8 cellular contexts compared by ENCODE assay signal in genomic region chr5:69492391-69493234, GRCh38. TPM values are rescaled to one million over a fixed set of nuclear protein-coding genes. Genes with fewer than 3 reads are reported as not detected.
A peak's percentile ranks its signal among the peaks of the same experiment; 100 is the strongest.
DNase-seq lines count a peak whose midpoint lies in the region; ATAC-seq and TF ChIP-seq lines count a peak whose summit lies in the region.

OCLN (plus strand) TSS chr5:69492790; CDS start chr5:69504245, 11,455 bp downstream.

- WGBS in SK-N-SH (ENCODE audit: low lambda C conversion rate), result 2% methylated on average over 42 of the region's 86 CpGs
- 0 to 1% methylated on average over 79 to 86 of the region's 86 CpGs for WGBS in lung, 2 donors

- no peaks in the 10 kb centered on the region for H3K9me3 ChIP-seq in SK-N-SH
- no peaks in the 10 kb centered on the region for H3K9me3 ChIP-seq in duodenal mucosa (ENCODE audit: control insufficient read depth in 1 of 2, low read length in 2 of 2)
- H3K9me3 ChIP-seq in lung (ENCODE audit: control insufficient read depth in 2 of 2, insufficient read depth in 1 of 2, low read length in 1 of 2), result no peaks in the 10 kb centered on the region
- no peaks in the 10 kb centered on the region for H3K9me3 ChIP-seq in subcutaneous abdominal adipose tissue (ENCODE audit: control insufficient read depth in 5 of 5, low read length in 5 of 5)

- peak within 1 kb of the TSS; percentile 41 for H3K4me3 ChIP-seq in KMS-11 (IDR thresholded peaks at IDR 0.05; ENCODE audit: insufficient read depth, low read depth, low read length)
- peak within 1 kb of the TSS; percentile 73 to 82 for H3K4me3 ChIP-seq in SK-N-SH (ENCODE audit: low read depth in 2 of 2, low read length in 1 of 2)
- H3K4me3 ChIP-seq in duodenal mucosa (ENCODE audit: low read depth in 1 of 2, low read length in 2 of 2), result peak within 1 kb of the TSS; percentile 80 to 87
- H3K4me3 ChIP-seq in lung, result peak within 1 kb of the TSS; percentile 81
- H3K4me3 ChIP-seq in subcutaneous abdominal adipose tissue (ENCODE audit: low read depth in 1 of 5, low read length in 5 of 5), result peak within 1 kb of the TSS; percentile 72 to 85 (median 75)

- no peak within 1 kb of the TSS for H3K27ac ChIP-seq in KMS-11
- H3K27ac ChIP-seq in SK-N-SH (ENCODE audit: low read depth in 2 of 2, low read length in 1 of 2), result no peak within 1 kb of the TSS
- H3K27ac ChIP-seq in duodenal mucosa (ENCODE audit: low read depth, low read length), result peak within 1 kb of the TSS; percentile 85
- peak within 1 kb of the TSS in 1 of 2 donors; percentile 98 for H3K27ac ChIP-seq in lung (ENCODE audit: low read depth in 1 of 2, low read length in 1 of 2)
- no peak within 1 kb of the TSS for H3K27ac ChIP-seq in subcutaneous abdominal adipose tissue (ENCODE audit: low read depth, low read length)

- ATAC-seq in GM19452 (IDR thresholded peaks at IDR 0.05; ENCODE audit: unreplicated experiment) (peak; percentile 61), lung (ENCODE audit: insufficient read depth, low FRiP score) (peak; percentile 75), GM21367 (IDR thresholded peaks at IDR 0.05; ENCODE audit: unreplicated experiment) (no peak)

- H3K4me2 ChIP-seq in KMS-11 (peak within 1 kb of the TSS; percentile 81), SK-N-SH (peak within 1 kb of the TSS; percentile 96)

- CTCF ChIA-PET in SK-N-SH (lab: Yijun Ruan, JAX), result interaction anchor here (0.7 kb wide), 1 partner anchor 158 kb away, joined by 3 read pairs; no protein-coding TSS in a partner anchor

- no peaks in the 10 kb centered on the region for H3K9me2 ChIP-seq in SK-N-SH

- TF ChIP-seq EP300 in SK-N-SH (IDR thresholded peaks at IDR 0.05; ENCODE audit: borderline replicate concordance in 1 of 2, low read depth in 1 of 2, low read length in 1 of 2), result no peak

- H4K20me1 ChIP-seq in KMS-11 (ENCODE audit: insufficient read depth), result no peaks in the 10 kb centered on the region
- no peaks in the 10 kb centered on the region for H4K20me1 ChIP-seq in SK-N-SH (ENCODE audit: insufficient read depth)

- DNase-seq in COR-L47 (lab: John Stamatoyannopoulos, UW) (peak; percentile 87), SK-N-SH (peak; percentile 85), lung (ENCODE audit: low spot score) (peak; percentile 82)

- H3K79me2 ChIP-seq in KMS-11 (ENCODE audit: insufficient read depth, low read depth) (no peaks in the 10 kb centered on the region), SK-N-SH (ENCODE audit: insufficient read depth) (no peaks in the 10 kb centered on the region)

- no peaks in the 10 kb centered on the region for H3F3A ChIP-seq in SK-N-SH (replicated peaks; ENCODE audit: insufficient read depth)

- H3K4me1 ChIP-seq in KMS-11 (ENCODE audit: low read depth, poor library complexity, severe bottlenecking) (no peaks in the 10 kb centered on the region), SK-N-SH (ENCODE audit: control insufficient read depth in 1 of 2, insufficient read depth in 2 of 2, low read depth in 1 of 2, low read length in 1 of 2) (peaks cover 0 to 14% of the 10 kb centered on the region in 2 experiments; a peak in 1 of 4 replicates), duodenal mucosa (ENCODE audit: control insufficient read depth in 1 of 2, insufficient read depth in 2 of 2, low read length in 2 of 2) (peaks cover 13 to 22% of the 10 kb centered on the region in 2 donors), lung (ENCODE audit: control insufficient read depth in 2 of 2, insufficient read depth in 2 of 2, low read length in 2 of 2) (peaks cover 0 to 2% of the 10 kb centered on the region in 2 donors), subcutaneous abdominal adipose tissue (ENCODE audit: control insufficient read depth in 5 of 5, insufficient read depth in 5 of 5, low read length in 5 of 5) (peaks cover 0 to 24% (median 23%) of the 10 kb centered on the region in 5 donors)

- no peak for TF ChIP-seq RAD21 in SK-N-SH (IDR thresholded peaks at IDR 0.05; ENCODE audit: low read length)

- no peaks in the 10 kb centered on the region for H3K27me3 ChIP-seq in KMS-11 (ENCODE audit: insufficient read depth, low read depth)
- H3K27me3 ChIP-seq in SK-N-SH (ENCODE audit: insufficient read depth), result peaks cover 6% of the 10 kb centered on the region; the same call in 1 of the 2 replicates
- no peaks in the 10 kb centered on the region for H3K27me3 ChIP-seq in duodenal mucosa (ENCODE audit: control insufficient read depth in 1 of 2, insufficient read depth in 2 of 2, low read length in 2 of 2)
- H3K27me3 ChIP-seq in lung (ENCODE audit: control insufficient read depth, insufficient read depth), result no peaks in the 10 kb centered on the region
- H3K27me3 ChIP-seq in subcutaneous abdominal adipose tissue (ENCODE audit: control insufficient read depth in 5 of 5, insufficient read depth in 4 of 5, low read length in 5 of 5), result peaks cover 7 to 34% (median 13%) of the 10 kb centered on the region in 5 donors

- TF ChIP-seq CTCF in KMS-11 (conservative IDR thresholded peaks at IDR 0.05; ENCODE audit: low read depth, low read length) (no peak), SK-N-SH (IDR thresholded peaks at IDR 0.05) (no peak), lung (IDR thresholded peaks at IDR 0.05; ENCODE audit: control extremely low read depth, extremely low read depth) (no peak)

- POLR2A ChIA-PET in SK-N-SH (lab: Yijun Ruan, JAX), result no interaction called here

- peak within 1 kb of the TSS; percentile 27; the same call in 1 of the 2 replicates for H3K9ac ChIP-seq in KMS-11
- H3K9ac ChIP-seq in SK-N-SH, result peak within 1 kb of the TSS; percentile 53
- H3K9ac ChIP-seq in duodenal mucosa (ENCODE audit: low read depth in 1 of 2, low read length in 2 of 2), result peak within 1 kb of the TSS; percentile 88
- H3K9ac ChIP-seq in subcutaneous abdominal adipose tissue (ENCODE audit: low read length in 5 of 5), result peak within 1 kb of the TSS in 3 of 5 donors; percentile 30 to 69 (median 66)

- no peaks in the 10 kb centered on the region for H3K36me3 ChIP-seq in KMS-11 (ENCODE audit: insufficient read depth)
- no peaks in the 10 kb centered on the region for H3K36me3 ChIP-seq in SK-N-SH (replicated peaks in 1 of 2; ENCODE audit: control insufficient read depth in 1 of 2, insufficient read depth in 2 of 2, low read length in 1 of 2)
- no peaks in the 10 kb centered on the region for H3K36me3 ChIP-seq in duodenal mucosa (ENCODE audit: control insufficient read depth in 1 of 2, insufficient read depth in 2 of 2, low read length in 2 of 2)
- no peaks in the 10 kb centered on the region for H3K36me3 ChIP-seq in lung (ENCODE audit: control insufficient read depth in 2 of 2, insufficient read depth in 2 of 2, low read length in 2 of 2)
- H3K36me3 ChIP-seq in subcutaneous abdominal adipose tissue (ENCODE audit: control insufficient read depth in 5 of 5, insufficient read depth in 5 of 5, low read length in 5 of 5), result no peaks in the 10 kb centered on the region

- H2AFZ ChIP-seq in KMS-11 (ENCODE audit: low read depth), result peak within 1 kb of the TSS; percentile 96
- H2AFZ ChIP-seq in SK-N-SH (ENCODE audit: low read depth), result peak within 1 kb of the TSS; percentile 99

TF ChIP-seq in SK-N-SH, 30 proteins besides CTCF, POLR2A, EP300 and RAD21 (continues in another document):
- TF ChIP-seq NRF1 (IDR thresholded peaks at IDR 0.05; ENCODE audit: low read depth, low read length), result peak; percentile 78
- TF ChIP-seq ZBTB33 (IDR thresholded peaks at IDR 0.05; ENCODE audit: borderline replicate concordance, low read depth), result no peak
- TF ChIP-seq MAX (IDR thresholded peaks at IDR 0.05; ENCODE audit: low read depth), result 0 out of 2 replicates have a peak, but pooled peaks have one; percentile 5
- TF ChIP-seq SIN3A (IDR thresholded peaks at IDR 0.05; ENCODE audit: borderline replicate concordance, low read depth, low read length), result no peak; the same call in 1 of the 2 replicates
- TF ChIP-seq FOXJ3 (CRISPR knock-in tag; IDR thresholded peaks at IDR 0.05), result peak; percentile 66; the same call in 1 of the 2 replicates
- TF ChIP-seq TAF1 (IDR thresholded peaks at IDR 0.05; ENCODE audit: borderline replicate concordance, low read depth, low read length), result no peak
- no peak for TF ChIP-seq USF1 (IDR thresholded peaks at IDR 0.05; ENCODE audit: borderline replicate concordance, low read depth)
- TF ChIP-seq MXI1 (IDR thresholded peaks at IDR 0.05; ENCODE audit: low read depth, low read length), result no peak
- no peak for TF ChIP-seq USF2 (IDR thresholded peaks at IDR 0.05; ENCODE audit: borderline replicate concordance, low read depth, low read length)

RNA-seq across cellular contexts. Expression of gene OCLN, which starts in this region (rescaled TPM):
- 6.5 and 7.4 TPM in 2 replicates for polyA plus RNA-seq in SK-N-SH (2012; rRNA removed)
- polyA plus RNA-seq in SK-N-SH (2012; cell fraction: cytosol; rRNA removed), result 7.2 and 8.0 TPM in 2 replicates
- polyA plus RNA-seq in SK-N-SH (2012; cell fraction: nucleus; rRNA removed), result 3.8 and 10.0 TPM in 2 replicates
- total RNA-seq in lung, result 100 to 1,000 TPM in 1 of 2 donors, 10 to 100 TPM in 1; 70.3 to 129 TPM
- polyA plus RNA-seq in lung, result 10 to 100 TPM; 19.7 to 23.0 TPM

Comparison
In these comparisons a context has a peak if more than half of its experiments do, and no peak if none do; other contexts are left out.
1. H3K9ac ChIP-seq: peak in every context shown above with its lines; median percentile 88 in duodenal mucosa; 66 in subcutaneous abdominal adipose tissue; 53 in SK-N-SH; 27 in KMS-11.